In the genomic region with DNA sequence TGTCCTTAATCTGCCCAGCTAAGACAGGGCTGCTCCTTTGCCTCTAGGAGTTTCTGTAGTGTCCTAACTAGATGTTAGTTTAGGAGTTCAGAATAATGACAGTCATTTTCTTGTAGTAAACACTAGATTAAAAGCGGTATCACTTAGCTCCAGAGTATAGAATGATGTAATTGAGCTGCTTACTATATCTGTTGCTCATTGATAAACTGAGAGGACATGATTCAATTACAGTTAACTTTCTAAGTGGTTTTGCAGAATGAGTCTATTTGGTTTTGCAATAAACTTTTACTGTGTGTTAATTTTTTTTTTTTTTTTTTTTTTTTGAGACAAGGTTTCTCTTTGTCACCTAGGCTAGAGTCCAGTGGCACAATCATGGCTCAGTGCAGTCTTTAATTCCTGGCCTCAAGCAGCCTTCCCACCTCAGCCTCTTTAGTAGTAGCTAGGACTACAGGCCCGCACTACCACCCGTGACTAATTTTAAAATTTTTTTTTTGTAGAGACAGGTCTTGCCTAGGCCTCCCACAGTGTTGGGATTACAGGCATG, we compare ENCODE assay signal across 1 cellular context.
TF ChIP-seq lines count a peak whose summit lies in the region.

No MANE protein-coding gene starts in this region.

TF ChIP-seq in IMR-90, 13 proteins besides CTCF, POLR2A, EP300 and RAD21:
- no peak for TF ChIP-seq RCOR1 (IDR thresholded peaks at IDR 0.05; ENCODE audit: insufficient replicate concordance, low read length)
- no peak for TF ChIP-seq FOS (IDR thresholded peaks at IDR 0.05; ENCODE audit: low read depth, low read length)
- TF ChIP-seq MAZ (IDR thresholded peaks at IDR 0.05; ENCODE audit: borderline replicate concordance, low read depth, low read length): no peak
- TF ChIP-seq RFX5 (IDR thresholded peaks at IDR 0.05; ENCODE audit: low read depth, low read length): no peak
- peak; percentile 81 for TF ChIP-seq CEBPB (IDR thresholded peaks at IDR 0.05; ENCODE audit: low read depth, low read length)
- TF ChIP-seq USF2 (IDR thresholded peaks at IDR 0.05; ENCODE audit: low read depth, low read length): no peak
